In genomic region chr18:59143441-59143840, GRCh38 we compare ENCODE assay signal across 11 cellular contexts. TPM values are rescaled to one million over a fixed set of nuclear protein-coding genes. Genes with fewer than 3 reads are reported as not detected.
DNase-seq lines count a peak whose midpoint lies in the region; TF ChIP-seq lines count a peak whose summit lies in the region.
"Had no signal": no experiment of that assay in that cellular context is flagged by ENCODE, and none has a peak within 500 bp of the region (broad histone marks: within the 10 kb centered on the region; RNA-seq: fewer than 3 reads in every experiment).

No MANE protein-coding gene starts in this region.

- no peak overlapping the region for H3K27ac Mint-ChIP-seq in CD4-positive, alpha-beta memory T cell

- in situ Hi-C loops in GM13977 (cut with MboI; ENCODE audit: low pct_unique_long_range_greater_than_20kb, low sequenced_read_pairs, unreplicated experiment): no loop called here

- peaks cover 36% of the 10 kb centered on the region for H4K20me1 ChIP-seq in KMS-11 (ENCODE audit: insufficient read depth)

- TF ChIP-seq CTCF in GM13977 (IDR thresholded peaks at IDR 0.05; ENCODE audit: extremely low read depth, insufficient read depth, missing control alignments) (no peak), KMS-11 (conservative IDR thresholded peaks at IDR 0.05; ENCODE audit: low read depth, low read length) (no peak), choroid plexus epithelial cell (conservative IDR thresholded peaks at IDR 0.05; ENCODE audit: low read depth, low read length) (no peak), breast epithelium (IDR thresholded peaks at IDR 0.05) (no peak)

- peaks cover 48 to 89% (median 65%) of the 10 kb centered on the region in 4 donors for H3K4me1 Mint-ChIP-seq in CD4-positive, alpha-beta memory T cell

- H2AFZ ChIP-seq in KMS-11 (ENCODE audit: low read depth): no peak overlapping the region

- H3K36me3 ChIP-seq in CD4-positive, alpha-beta memory T cell (ENCODE audit: insufficient read depth, low read length): no peaks in the 10 kb centered on the region
- H3K36me3 ChIP-seq in KMS-11 (ENCODE audit: insufficient read depth): peaks cover 2% of the 10 kb centered on the region; the same call in 1 of the 2 replicates
- H3K36me3 ChIP-seq in breast epithelium: no peaks in the 10 kb centered on the region

- peak overlapping the region in 5 of 8 donors; percentile 3 to 76 (median 59) for H3K4me3 Mint-ChIP-seq in CD4-positive, alpha-beta memory T cell

- CTCF ChIA-PET in CD4-positive, alpha-beta memory T cell (lab: Charles Lee; ENCODE audit: partially characterized antibody): no interaction called here

- POLR2A ChIA-PET in CD4-positive, alpha-beta memory T cell (lab: Charles Lee; ENCODE audit: partially characterized antibody): no interaction called here

- H3K9me3 ChIP-seq in CD4-positive, alpha-beta memory T cell (ENCODE audit: control insufficient read depth in 1 of 2, low read length in 2 of 2): no peaks in the 10 kb centered on the region
- H3K9me3 ChIP-seq in breast epithelium: no peaks in the 10 kb centered on the region
- H3K9me3 ChIP-seq: testis had no signal

- peaks cover 88% of the 10 kb centered on the region for H3K79me2 ChIP-seq in KMS-11 (ENCODE audit: insufficient read depth, low read depth)

- peak overlapping the region; percentile 95; the same call in 1 of the 2 replicates for H3K9ac ChIP-seq in KMS-11

- peak overlapping the region; percentile 100 for H3K4me2 ChIP-seq in KMS-11

- DNase-seq in CD4-positive, alpha-beta memory T cell: no peak
- DNase-seq in GM13977 (ENCODE audit: low spot score) (peak; percentile 57), choroid plexus epithelial cell (ENCODE audit: low read depth) (peak; percentile 3), NCI-H1092 (lab: John Stamatoyannopoulos, UW) (no peak), breast epithelium (ENCODE audit: low spot score in 2 of 2) (no peak), iPS-NIHi7 (ENCODE audit: extremely low spot score) (no peak)
- no peak for DNase-seq in stimulated activated CD4-positive, alpha-beta T cell treated with anti-CD3 and anti-CD28 coated beads, Interleukin-4, amount 100 ng/mL, for 24 hours
- DNase-seq: foreskin keratinocyte; stimulated activated CD4-positive, alpha-beta T cell treated with anti-CD3 and anti-CD28 coated beads, Interleukin-4, amount 100 ng/mL, for 4 hours; testis had no signal

- no peaks in the 10 kb centered on the region for H3K27me3 Mint-ChIP-seq in CD4-positive, alpha-beta memory T cell

- H3K36me3 Mint-ChIP-seq in CD4-positive, alpha-beta memory T cell: peaks cover 4 to 13% of the 10 kb centered on the region in 2 donors

- no peak overlapping the region for H3K27ac ChIP-seq in CD4-positive, alpha-beta memory T cell (ENCODE audit: low read depth, low read length)
- H3K27ac ChIP-seq in KMS-11 (peak overlapping the region; percentile 89), breast epithelium (no peak overlapping the region)
- H3K27ac ChIP-seq: foreskin keratinocyte, testis had no signal

- intact Hi-C loops in CD4-positive, alpha-beta memory T cell (cut with micrococcal nuclease): no loop called here
- intact Hi-C loops in breast epithelium (cut with DNase I; ENCODE audit: low total_unique reads): no loop called here

- no peaks in the 10 kb centered on the region for H3K27me3 ChIP-seq in CD4-positive, alpha-beta memory T cell (ENCODE audit: insufficient read depth, low read length)
- H3K27me3 ChIP-seq in KMS-11 (ENCODE audit: insufficient read depth, low read depth) (no peaks in the 10 kb centered on the region), breast epithelium (no peaks in the 10 kb centered on the region)
- H3K27me3 ChIP-seq: foreskin keratinocyte, testis had no signal

- H3K4me1 ChIP-seq in CD4-positive, alpha-beta memory T cell (ENCODE audit: insufficient read depth, low read length): peaks cover 51% of the 10 kb centered on the region
- H3K4me1 ChIP-seq in KMS-11 (ENCODE audit: low read depth, poor library complexity, severe bottlenecking): peaks cover 77% of the 10 kb centered on the region
- no peaks in the 10 kb centered on the region for H3K4me1 ChIP-seq in breast epithelium

- peaks cover 0 to 2% (median 0%) of the 10 kb centered on the region in 8 donors for H3K9me3 Mint-ChIP-seq in CD4-positive, alpha-beta memory T cell

- TF ChIP-seq POLR2A in breast epithelium (IDR thresholded peaks at IDR 0.05): no peak

- no peak overlapping the region for H3K4me3 ChIP-seq in CD4-positive, alpha-beta memory T cell (ENCODE audit: low read length in 2 of 2)
- H3K4me3 ChIP-seq in KMS-11 (IDR thresholded peaks at IDR 0.05; ENCODE audit: insufficient read depth, low read depth, low read length): no peak overlapping the region
- H3K4me3 ChIP-seq in choroid plexus epithelial cell (ENCODE audit: low read depth, low read length): no peak overlapping the region
- no peak overlapping the region for H3K4me3 ChIP-seq in breast epithelium
- H3K4me3 ChIP-seq: testis had no signal

RNA-seq across cellular contexts. Expression of gene SEC11C, which starts 3.8 kb away (rescaled TPM):
- 10 to 100 TPM; 85.1 to 89.3 TPM for total RNA-seq in CD4-positive, alpha-beta memory T cell
- polyA plus RNA-seq in CD4-positive, alpha-beta memory T cell: 100 to 1,000 TPM; 213 to 271 TPM
- 10 to 100 TPM; 11.5 to 44.1 (median 38.7) TPM for total RNA-seq in breast epithelium

Comparison
In these comparisons a context has a peak if more than half of its experiments do, and no peak if none do; other contexts are left out.
1. DNase-seq: peak in GM13977 (single experiment) and choroid plexus epithelial cell (single experiment); none in CD4-positive, alpha-beta memory T cell (0 of 5), NCI-H1092 (single experiment), stimulated activated CD4-positive, alpha-beta T cell treated with anti-CD3 and anti-CD28 coated beads, Interleukin-4, amount 100 ng/mL, for 24 hours (single experiment), breast epithelium (0 of 2) and iPS-NIHi7 (single experiment).